Comparison of ENCODE assay signal across 7 cellular contexts in the genomic region with DNA sequence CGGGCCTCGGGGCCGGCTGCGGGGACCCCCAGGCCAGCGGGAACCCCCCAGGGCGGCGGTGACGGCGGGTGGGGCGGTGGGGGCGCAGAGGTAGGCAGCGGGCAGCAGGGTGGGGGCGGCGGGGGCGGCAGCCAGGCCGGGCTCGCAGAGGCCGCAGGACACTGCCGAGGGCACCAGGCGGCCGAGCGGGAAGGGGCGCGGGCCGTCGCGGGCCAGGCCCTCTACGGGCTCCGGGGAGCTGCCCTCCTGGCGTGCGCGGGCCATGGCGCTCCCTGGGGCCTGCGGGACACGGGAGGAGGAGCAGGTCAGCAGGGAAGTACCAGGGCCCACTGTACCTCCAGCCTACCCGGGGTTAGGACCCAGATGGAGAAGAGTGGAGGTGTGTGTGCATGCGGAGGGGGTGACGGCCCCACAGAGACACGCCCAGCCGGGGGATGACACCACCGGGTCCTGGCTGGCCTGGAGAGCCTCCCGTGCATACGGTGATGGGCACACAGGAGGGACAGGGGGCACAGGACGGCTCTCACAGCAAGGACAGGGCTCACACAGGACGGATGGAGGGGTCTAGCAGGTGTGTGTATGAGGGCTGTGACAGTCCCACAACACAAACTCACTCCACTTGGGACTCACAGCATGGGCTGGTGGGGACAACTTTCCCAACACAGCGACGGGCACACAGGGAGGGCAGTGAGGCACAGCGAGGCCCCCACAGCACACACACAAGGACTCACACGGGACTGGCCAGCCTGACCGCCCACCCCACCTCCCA. TPM values are rescaled to one million over a fixed set of nuclear protein-coding genes. Genes with fewer than 3 reads are reported as not detected.
DNase-seq lines count a peak whose midpoint lies in the region; ATAC-seq, FAIRE-seq and TF ChIP-seq lines count a peak whose summit lies in the region.

No MANE protein-coding gene starts in this region.

- H3K9me3 ChIP-seq in gastroesophageal sphincter: no peaks in the 10 kb centered on the region
- no peaks in the 10 kb centered on the region for H3K9me3 ChIP-seq in prostate gland

- H3K36me3 Mint-ChIP-seq in activated T-helper 1 cell treated with anti-CD3 and anti-CD28 coated beads, Interleukin-12 subunit alpha, Interleukin-12 subunit beta, Interleukin-2, Interleukin-4 antibody, amounts not matched to agents 30 ng/mL and 10 ng/mL and 1 ng/mL, durations not matched to agents 14 hours and 24 hours and 36 hours (ENCODE audit: low read depth): peaks cover 5% of the 10 kb centered on the region

- H3K27me3 ChIP-seq in gastroesophageal sphincter (no peaks in the 10 kb centered on the region), prostate gland (replicated peaks; ENCODE audit: insufficient read depth) (no peaks in the 10 kb centered on the region)

- peak; percentile 67 for FAIRE-seq in GM12892 (lab: Jason Lieb, UNC)

- peaks cover 0 to 8% of the 10 kb centered on the region in 2 donors for H3K36me3 ChIP-seq in gastroesophageal sphincter
- H3K36me3 ChIP-seq in prostate gland: no peaks in the 10 kb centered on the region

- no peak overlapping the region for H3K4me3 Mint-ChIP-seq in activated T-helper 1 cell treated with anti-CD3 and anti-CD28 coated beads, Interleukin-12 subunit alpha, Interleukin-12 subunit beta, Interleukin-2, Interleukin-4 antibody, amounts not matched to agents 30 ng/mL and 10 ng/mL and 1 ng/mL, durations not matched to agents 14 hours and 24 hours and 36 hours

- H3K4me1 ChIP-seq in gastroesophageal sphincter (peaks cover 0 to 75% (median 6%) of the 10 kb centered on the region in 3 donors), prostate gland (replicated peaks) (peaks cover 12% of the 10 kb centered on the region)

- no peak for DNase-seq in GM12892 (ENCODE audit: insufficient read length)
- peak; percentile 48 for DNase-seq in NCI-H226
- DNase-seq in activated T-helper 1 cell treated with anti-CD3 and anti-CD28 coated beads, Interleukin-12 subunit alpha, Interleukin-12 subunit beta, Interleukin-2, Interleukin-4 antibody, amounts not matched to agents 30 ng/mL and 10 ng/mL and 1 ng/mL, durations not matched to agents 14 hours and 24 hours and 36 hours (ENCODE audit: low spot score): peak; percentile 45
- DNase-seq in prostate gland (ENCODE audit: low spot score): no peak
- no peak for DNase-seq in pons (ENCODE audit: low spot score)
- no peak for DNase-seq in NCI-H1092 (lab: John Stamatoyannopoulos, UW)

- intact Hi-C loops in activated T-helper 1 cell treated with anti-CD3 and anti-CD28 coated beads, Interleukin-12 subunit alpha, Interleukin-12 subunit beta, Interleukin-2, Interleukin-4 antibody, amounts not matched to agents 30 ng/mL and 10 ng/mL and 1 ng/mL, durations not matched to agents 14 hours and 24 hours and 36 hours (cut with micrococcal nuclease): loop anchor here (2.0 to 5.0 kb wide), 2 partner anchors 180 to 366 kb away; partner anchors contain the start of genes ARHGAP35 and TMEM160
- intact Hi-C loops in prostate gland (cut with DNase I): no loop called here

- no peak for TF ChIP-seq EP300 in gastroesophageal sphincter (IDR thresholded peaks at IDR 0.05)

- H3K27me3 Mint-ChIP-seq in activated T-helper 1 cell treated with anti-CD3 and anti-CD28 coated beads, Interleukin-12 subunit alpha, Interleukin-12 subunit beta, Interleukin-2, Interleukin-4 antibody, amounts not matched to agents 30 ng/mL and 10 ng/mL and 1 ng/mL, durations not matched to agents 14 hours and 24 hours and 36 hours (ENCODE audit: insufficient read depth): no peaks in the 10 kb centered on the region

- H3K27ac ChIP-seq in gastroesophageal sphincter (peak overlapping the region; percentile 100), prostate gland (peak overlapping the region; percentile 98 to 99)

- H3K4me3 ChIP-seq in gastroesophageal sphincter (peak overlapping the region; percentile 79 to 99), prostate gland (peak overlapping the region; percentile 32 to 45)

- TF ChIP-seq POLR2A in GM12892 (IDR thresholded peaks at IDR 0.05; ENCODE audit: low read depth, low read length): peak; percentile 46; the same call in 1 of the 2 replicates
- peak in 1 of 2 donors; percentile 11 for TF ChIP-seq POLR2A in gastroesophageal sphincter (IDR thresholded peaks at IDR 0.05)
- no peak for TF ChIP-seq POLR2A in prostate gland (IDR thresholded peaks at IDR 0.05)

- 37 to 45% methylated on average over 2 to 5 of the region's 50 CpGs for WGBS in gastroesophageal sphincter (ENCODE audit: low coverage in 1 of 2), 2 donors
- 5% methylated on average over 48 of the region's 50 CpGs for WGBS in prostate gland

- peaks cover 25% of the 10 kb centered on the region for H3K4me1 Mint-ChIP-seq in activated T-helper 1 cell treated with anti-CD3 and anti-CD28 coated beads, Interleukin-12 subunit alpha, Interleukin-12 subunit beta, Interleukin-2, Interleukin-4 antibody, amounts not matched to agents 30 ng/mL and 10 ng/mL and 1 ng/mL, durations not matched to agents 14 hours and 24 hours and 36 hours (ENCODE audit: low read depth)

- no peak for TF ChIP-seq CTCF in gastroesophageal sphincter (IDR thresholded peaks at IDR 0.05)
- TF ChIP-seq CTCF in prostate gland (IDR thresholded peaks at IDR 0.05): no peak

- peak; percentile 4 for ATAC-seq in gastroesophageal sphincter

- H3K27ac Mint-ChIP-seq in activated T-helper 1 cell treated with anti-CD3 and anti-CD28 coated beads, Interleukin-12 subunit alpha, Interleukin-12 subunit beta, Interleukin-2, Interleukin-4 antibody, amounts not matched to agents 30 ng/mL and 10 ng/mL and 1 ng/mL, durations not matched to agents 14 hours and 24 hours and 36 hours: no peak overlapping the region

- no peaks in the 10 kb centered on the region for H3K9me3 Mint-ChIP-seq in activated T-helper 1 cell treated with anti-CD3 and anti-CD28 coated beads, Interleukin-12 subunit alpha, Interleukin-12 subunit beta, Interleukin-2, Interleukin-4 antibody, amounts not matched to agents 30 ng/mL and 10 ng/mL and 1 ng/mL, durations not matched to agents 14 hours and 24 hours and 36 hours

RNA-seq across cellular contexts. Expression of gene BBC3, which starts 2.6 kb away (rescaled TPM):
- 6.5 TPM for polyA plus RNA-seq in GM12892 (2012; ENCODE audit: missing spikeins)
- total RNA-seq in activated T-helper 1 cell treated with anti-CD3 and anti-CD28 coated beads, Interleukin-12 subunit alpha, Interleukin-12 subunit beta, Interleukin-2, Interleukin-4 antibody, amounts not matched to agents 30 ng/mL and 10 ng/mL and 1 ng/mL, durations not matched to agents 14 hours and 24 hours and 36 hours: 13.8 and 15.4 TPM in 2 replicates
- total RNA-seq in gastroesophageal sphincter (10 to 100 TPM in 2 of 4 donors, 1 to 10 TPM in 2; 3.6 to 11.4 (median 10.2) TPM), prostate gland (10 to 100 TPM; 11.1 to 12.8 TPM)

RNA-seq across cellular contexts. Expression of gene CCDC9, which starts 28.0 kb away (rescaled TPM):
- 8.4 TPM for polyA plus RNA-seq in GM12892 (2012; ENCODE audit: missing spikeins)
- total RNA-seq in activated T-helper 1 cell treated with anti-CD3 and anti-CD28 coated beads, Interleukin-12 subunit alpha, Interleukin-12 subunit beta, Interleukin-2, Interleukin-4 antibody, amounts not matched to agents 30 ng/mL and 10 ng/mL and 1 ng/mL, durations not matched to agents 14 hours and 24 hours and 36 hours: 36.6 and 39.2 TPM in 2 replicates
- total RNA-seq in gastroesophageal sphincter (10 to 100 TPM; 17.3 to 36.9 (median 28.5) TPM), prostate gland (10 to 100 TPM; 27.9 to 48.7 TPM)

RNA-seq across cellular contexts. Expression of gene INAFM1, which starts 46.3 kb away (rescaled TPM):
- polyA plus RNA-seq in GM12892 (2012; ENCODE audit: missing spikeins): 0.98 TPM
- total RNA-seq in activated T-helper 1 cell treated with anti-CD3 and anti-CD28 coated beads, Interleukin-12 subunit alpha, Interleukin-12 subunit beta, Interleukin-2, Interleukin-4 antibody, amounts not matched to agents 30 ng/mL and 10 ng/mL and 1 ng/mL, durations not matched to agents 14 hours and 24 hours and 36 hours: 9.3 and 10.2 TPM in 2 replicates
- total RNA-seq in gastroesophageal sphincter (10 to 100 TPM in 2 of 4 donors, 1 to 10 TPM in 2; 5.0 to 14.7 (median 11.7) TPM), prostate gland (10 to 100 TPM; 11.4 to 30.2 TPM)

Comparison
In these comparisons a context has a peak if more than half of its experiments do, and no peak if none do; other contexts are left out.
1. DNase-seq: peak in NCI-H226 (single experiment) and activated T-helper 1 cell treated with anti-CD3 and anti-CD28 coated beads, Interleukin-12 subunit alpha, Interleukin-12 subunit beta, Interleukin-2, Interleukin-4 antibody, amounts not matched to agents 30 ng/mL and 10 ng/mL and 1 ng/mL, durations not matched to agents 14 hours and 24 hours and 36 hours (single experiment); none in GM12892 (single experiment), prostate gland (single experiment), pons (single experiment) and NCI-H1092 (single experiment).